In the genomic region with DNA sequence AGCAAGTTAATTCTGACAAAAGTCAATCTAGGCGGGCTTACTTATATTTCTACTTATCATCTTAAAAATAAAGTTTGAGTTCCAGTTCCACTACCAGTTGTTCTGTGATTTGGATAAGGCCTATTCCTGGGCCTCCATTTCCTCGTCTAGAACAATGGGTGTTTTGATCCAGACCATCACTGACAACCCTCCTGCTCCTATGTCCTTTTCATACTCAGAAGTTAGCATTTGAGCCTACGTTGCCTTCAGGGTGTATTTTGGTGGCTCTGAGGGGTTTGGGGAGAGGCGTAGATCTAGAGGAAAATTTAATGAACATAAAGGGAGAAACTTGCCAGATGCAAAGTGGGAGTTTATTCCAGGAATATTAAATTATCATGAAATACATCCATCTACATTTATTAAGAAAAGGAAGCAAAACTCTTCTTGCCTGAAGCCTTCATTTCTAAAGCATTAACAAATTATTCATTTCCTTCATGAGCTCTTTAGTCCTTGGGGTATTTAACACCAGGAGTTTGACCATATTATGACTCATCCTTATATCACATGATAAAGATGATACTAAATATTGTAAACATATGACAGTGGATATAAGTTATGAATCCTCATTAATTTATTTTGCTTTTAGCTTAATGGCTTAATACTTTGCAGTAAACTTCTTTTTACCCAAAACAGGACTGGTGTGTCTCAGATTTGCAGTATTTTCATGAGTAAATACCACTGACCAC, we compare ENCODE assay signal across 2 cellular contexts.
TF ChIP-seq lines count a peak whose summit lies in the region.

No MANE protein-coding gene starts in this region.

TF ChIP-seq in IMR-90, 13 proteins besides CTCF, POLR2A, EP300 and RAD21:
- TF ChIP-seq MAFK (IDR thresholded peaks at IDR 0.05; ENCODE audit: low read depth, low read length) (no peak), FOS (IDR thresholded peaks at IDR 0.05; ENCODE audit: low read depth, low read length) (peak; percentile 63), CHD1 (IDR thresholded peaks at IDR 0.05; ENCODE audit: low read depth, low read length) (no peak), BHLHE40 (IDR thresholded peaks at IDR 0.05; ENCODE audit: low read depth, low read length) (no peak)

TF ChIP-seq in K562, 482 proteins besides CTCF, POLR2A, EP300 and RAD21:
- TF ChIP-seq FOSL1 (tag; conservative IDR thresholded peaks at IDR 0.05) (0 out of 2 replicates have a peak, but pooled peaks have one; percentile 12), JUNB (CRISPR knock-in tag; conservative IDR thresholded peaks at IDR 0.05) (0 out of 2 replicates have a peak, but pooled peaks have one; percentile 31), ZBTB7A (IDR thresholded peaks at IDR 0.05; ENCODE audit: borderline replicate concordance, control insufficient read depth, low read depth, low read length) (no peak)
- TF ChIP-seq, protein P1, sequence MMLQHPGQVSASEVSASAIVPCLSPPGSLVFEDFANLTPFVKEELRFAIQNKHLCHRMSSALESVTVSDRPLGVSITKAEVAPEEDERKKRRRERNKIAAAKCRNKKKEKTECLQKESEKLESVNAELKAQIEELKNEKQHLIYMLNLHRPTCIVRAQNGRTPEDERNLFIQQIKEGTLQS (IDR thresholded peaks at IDR 0.05), result peak; percentile 29; the same call in 1 of the 2 replicates
- TF ChIP-seq, protein P1 (CRISPR knock-in tag; conservative IDR thresholded peaks at IDR 0.05), result no peak
